In the genomic region with DNA sequence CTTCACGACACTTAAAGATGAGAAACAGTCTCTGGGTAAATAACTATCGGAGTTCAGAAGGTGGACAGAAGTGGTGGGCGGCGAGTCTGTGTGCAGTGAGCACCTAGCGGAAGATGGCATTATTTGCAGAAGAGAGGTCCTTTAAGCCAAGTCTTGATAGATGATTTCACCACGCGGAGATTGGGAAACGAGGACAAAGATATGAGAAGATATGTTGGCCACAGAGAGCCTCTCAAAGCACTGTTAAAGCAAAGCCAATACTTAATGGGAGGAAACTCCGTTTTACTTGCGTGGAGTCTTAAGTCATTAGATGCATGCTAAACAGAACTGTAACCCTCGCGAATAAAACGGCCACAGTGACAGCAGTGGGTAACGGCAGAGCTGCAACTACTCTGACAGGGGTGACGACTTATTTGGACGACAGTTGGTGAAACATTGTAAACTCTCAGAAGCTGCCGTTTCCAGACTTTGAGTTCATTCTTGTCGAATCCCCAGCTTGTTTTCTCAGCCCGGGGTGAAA, we compare ENCODE assay signal across 8 cellular contexts. TPM values are rescaled to one million over a fixed set of nuclear protein-coding genes. Genes with fewer than 3 reads are reported as not detected.
DNase-seq lines count a peak whose midpoint lies in the region; ATAC-seq and TF ChIP-seq lines count a peak whose summit lies in the region.

No MANE protein-coding gene starts in this region.

- peak; percentile 5 for ATAC-seq in HG03565 (IDR thresholded peaks at IDR 0.05; ENCODE audit: unreplicated experiment)

- H3K36me3 ChIP-seq in Peyer's patch (no peaks in the 10 kb centered on the region), right atrium auricular region (no peaks in the 10 kb centered on the region), skeletal muscle satellite cell (ENCODE audit: insufficient read depth, low read length) (no peaks in the 10 kb centered on the region)

- H3K4me3 ChIP-seq in Peyer's patch (peak overlapping the region; percentile 93 to 97 (median 94)), right atrium auricular region (peak overlapping the region; percentile 96 to 98), skeletal muscle satellite cell (ENCODE audit: low read length) (peak overlapping the region; percentile 94)

- H3K4me1 ChIP-seq in Peyer's patch (peaks cover 0 to 28% (median 2%) of the 10 kb centered on the region in 4 donors), right atrium auricular region (peaks cover 0 to 35% of the 10 kb centered on the region in 2 donors), skeletal muscle satellite cell (ENCODE audit: control insufficient read depth, insufficient read depth, low read length) (peaks cover 16% of the 10 kb centered on the region)

- TF ChIP-seq CTCF in Peyer's patch (IDR thresholded peaks at IDR 0.05) = peak in 4 of 6 experiments; percentile 17 to 37 (median 32)
- no peak for TF ChIP-seq CTCF in right atrium auricular region (IDR thresholded peaks at IDR 0.05)

- H3K27ac ChIP-seq in Peyer's patch = peak overlapping the region; percentile 95 to 97 (median 96)
- peak overlapping the region; percentile 98 to 99 for H3K27ac ChIP-seq in right atrium auricular region

- peak; percentile 4 to 13 (median 12) for DNase-seq in activated CD8-positive, alpha-beta memory T cell treated with anti-CD3 and anti-CD28 coated beads for 48 hours (ENCODE audit: low read depth in 2 of 3, low spot score in 2 of 3)
- DNase-seq in activated CD8-positive, alpha-beta memory T cell treated with anti-CD3 and anti-CD28 coated beads for 24 hours = no peak
- DNase-seq in Peyer's patch (peak in 2 of 3 donors; percentile 53 to 68), right atrium auricular region (ENCODE audit: low spot score) (peak; percentile 60), medulla oblongata (ENCODE audit: extremely low spot score) (no peak)
- peak; percentile 56 for DNase-seq in activated naive CD4-positive, alpha-beta T cell treated with anti-CD3 and anti-CD28 coated beads, Interleukin-2, amount 50 U/mL, for 16 hours

- H3K9me3 ChIP-seq in Peyer's patch (no peaks in the 10 kb centered on the region), right atrium auricular region (no peaks in the 10 kb centered on the region), skeletal muscle satellite cell (replicated peaks; ENCODE audit: low read length) (no peaks in the 10 kb centered on the region)

- peak overlapping the region; percentile 80 for H3K9ac ChIP-seq in skeletal muscle satellite cell (ENCODE audit: low read depth, low read length)

- H3K27me3 ChIP-seq in Peyer's patch (no peaks in the 10 kb centered on the region), right atrium auricular region (no peaks in the 10 kb centered on the region), skeletal muscle satellite cell (ENCODE audit: control insufficient read depth, insufficient read depth, low read length) (no peaks in the 10 kb centered on the region)

- no peak for TF ChIP-seq POLR2A in Peyer's patch (IDR thresholded peaks at IDR 0.05)

- peak overlapping the region; percentile 90 for H3K4me2 ChIP-seq in skeletal muscle satellite cell (ENCODE audit: low read length)

RNA-seq across cellular contexts. Expression of a gene that starts 0.6 kb away (rescaled TPM):
- 100 to 1,000 TPM in 1 of 4 donors, 10 to 100 TPM in 3; 86.0 to 196 (median 87.8) TPM for total RNA-seq in Peyer's patch
- total RNA-seq in right atrium auricular region = 10 to 100 TPM; 55.3 to 56.1 TPM
- total RNA-seq in skeletal muscle satellite cell (2012; rRNA removed) = 29.5 and 40.3 TPM in 2 replicates

Comparison
In these comparisons a context has a peak if more than half of its experiments do, and no peak if none do; other contexts are left out.
1. DNase-seq: peak in activated CD8-positive, alpha-beta memory T cell treated with anti-CD3 and anti-CD28 coated beads for 48 hours (3 of 3), Peyer's patch (2 of 3), activated naive CD4-positive, alpha-beta T cell treated with anti-CD3 and anti-CD28 coated beads, Interleukin-2, amount 50 U/mL, for 16 hours (single experiment) and right atrium auricular region (single experiment); none in activated CD8-positive, alpha-beta memory T cell treated with anti-CD3 and anti-CD28 coated beads for 24 hours (single experiment) and medulla oblongata (single experiment).
2. CTCF ChIP-seq: peak in Peyer's patch (4 of 6); none in right atrium auricular region (0 of 2).
3. Peak in every context shown above with its lines, with median percentiles within 50 percentile points of each other: H3K4me3 ChIP-seq.